ENCODE assay signal across 10 cellular contexts in genomic region chr7:130365511-130366441, GRCh38. TPM values are rescaled to one million over a fixed set of nuclear protein-coding genes. Genes with fewer than 3 reads are reported as not detected.
DNase-seq lines count a peak whose midpoint lies in the region; ATAC-seq and TF ChIP-seq lines count a peak whose summit lies in the region.
"Had no signal": no experiment of that assay in that cellular context is flagged by ENCODE, and none has a peak within 500 bp of the region (broad histone marks: within the 10 kb centered on the region; RNA-seq: fewer than 3 reads in every experiment).

No MANE protein-coding gene starts in this region.

- no peaks in the 10 kb centered on the region for H3K36me3 ChIP-seq in PC-3 (ENCODE audit: low read depth, low read length)
- no peaks in the 10 kb centered on the region for H3K36me3 ChIP-seq in transverse colon
- H3K36me3 ChIP-seq: BLaER1 had no signal

- H3K9me2 ChIP-seq in PC-3 (replicated peaks; ENCODE audit: low read length): no peaks in the 10 kb centered on the region

- TF ChIP-seq EP300 in transverse colon (IDR thresholded peaks at IDR 0.05; ENCODE audit: low read depth): no peak

- peak overlapping the region; percentile 54 to 56 for H3K4me3 Mint-ChIP-seq in activated T-cell treated with anti-CD3 and anti-CD28 coated beads, Interleukin-2, amount 50 U/mL, for 72 hours
- H3K4me3 Mint-ChIP-seq in activated T-cell treated with anti-CD3 and anti-CD28 coated beads, Interleukin-2, amount 50 U/mL, for 4 hours: no peak overlapping the region
- H3K4me3 Mint-ChIP-seq: naive B cell had no signal

- H3K4me1 ChIP-seq in PC-3 (ENCODE audit: insufficient read depth, low read length) (peaks cover 37% of the 10 kb centered on the region), transverse colon (peaks cover 0 to 18% (median 6%) of the 10 kb centered on the region in 4 donors)
- H3K4me1 ChIP-seq: BLaER1 had no signal

- H3K9me3 ChIP-seq in PC-3 (ENCODE audit: low read length): no peaks in the 10 kb centered on the region
- H3K9me3 ChIP-seq in transverse colon: no peaks in the 10 kb centered on the region

- peak; percentile 21 to 43 for DNase-seq in activated T-cell treated with anti-CD3 and anti-CD28 coated beads, Interleukin-2, amount 50 U/mL, for 72 hours
- no peak for DNase-seq in activated T-cell treated with anti-CD3 and anti-CD28 coated beads, Interleukin-2, amount 50 U/mL, for 4 hours
- DNase-seq in HT1080 (ENCODE audit: low read depth) (peak; percentile 58), PC-3 (peak; percentile 43), hepatic stellate cell (ENCODE audit: low spot score) (peak; percentile 77), transverse colon (peak; percentile 26), Right ventricle myocardium inferior (ENCODE audit: missing footprints) (no peak)
- DNase-seq: naive B cell had no signal

- CTCF ChIA-PET in PC-3 (lab: Charles Lee): no interaction called here

- no TSS peak for BruUV-seq in PC-3 (replicated peaks; lab: Mats Ljungman, UMichigan)

- H3K4me1 Mint-ChIP-seq in activated T-cell treated with anti-CD3 and anti-CD28 coated beads, Interleukin-2, amount 50 U/mL, for 72 hours (ENCODE audit: low read depth): peaks cover 58% of the 10 kb centered on the region
- peaks cover 5% of the 10 kb centered on the region for H3K4me1 Mint-ChIP-seq in activated T-cell treated with anti-CD3 and anti-CD28 coated beads, Interleukin-2, amount 50 U/mL, for 4 hours (ENCODE audit: low read depth)

- no peak overlapping the region for H3K27ac Mint-ChIP-seq in activated T-cell treated with anti-CD3 and anti-CD28 coated beads, Interleukin-2, amount 50 U/mL, for 72 hours
- H3K27ac Mint-ChIP-seq: naive B cell had no signal

- ATAC-seq in activated T-cell treated with anti-CD3 and anti-CD28 coated beads, Interleukin-2, amount 50 U/mL, for 72 hours (replicated peaks in 1 of 2): peak in 1 of 2 donors; percentile 30
- ATAC-seq in activated T-cell treated with anti-CD3 and anti-CD28 coated beads, Interleukin-2, amount 50 U/mL, for 4 hours: no peak
- peak; percentile 6; the same call in 1 of the 2 replicates for ATAC-seq in PC-3
- ATAC-seq in Right ventricle myocardium inferior: no peak
- no peak for ATAC-seq in GM19397 (IDR thresholded peaks at IDR 0.05; ENCODE audit: unreplicated experiment)

- H3K4me3 ChIP-seq in PC-3 (ENCODE audit: low read length) (no peak overlapping the region), transverse colon (no peak overlapping the region)
- H3K4me3 ChIP-seq: BLaER1 had no signal

- H3F3A ChIP-seq in PC-3 (ENCODE audit: low read length, unreplicated experiment): peaks cover 3% of the 10 kb centered on the region

- peaks cover 0 to 3% of the 10 kb centered on the region in 2 donors for H3K9me3 Mint-ChIP-seq in activated T-cell treated with anti-CD3 and anti-CD28 coated beads, Interleukin-2, amount 50 U/mL, for 72 hours
- H3K9me3 Mint-ChIP-seq in activated T-cell treated with anti-CD3 and anti-CD28 coated beads, Interleukin-2, amount 50 U/mL, for 4 hours: no peaks in the 10 kb centered on the region

- no peak overlapping the region for H2AFZ ChIP-seq in PC-3 (ENCODE audit: low read length)

- no peak for TF ChIP-seq CTCF in PC-3 (conservative IDR thresholded peaks at IDR 0.05; ENCODE audit: low read depth, low read length)
- TF ChIP-seq CTCF in transverse colon (IDR thresholded peaks at IDR 0.05): no peak

- TF ChIP-seq POLR2A in transverse colon (IDR thresholded peaks at IDR 0.05): no peak

- H4K20me1 ChIP-seq in PC-3 (ENCODE audit: low read length): no peaks in the 10 kb centered on the region
- H4K20me1 ChIP-seq: BLaER1 had no signal

- no peak overlapping the region for H3K9ac ChIP-seq in PC-3 (ENCODE audit: low read length)
- H3K9ac ChIP-seq: BLaER1 had no signal

- in situ Hi-C loops in transverse colon (cut with MboI; ENCODE audit: low pct_ligation_motif_present in 1 of 4, low pct_unique_long_range_greater_than_20kb in 1 of 4, low sequenced_read_pairs in 3 of 4): no loop called here

- H3K36me3 Mint-ChIP-seq in activated T-cell treated with anti-CD3 and anti-CD28 coated beads, Interleukin-2, amount 50 U/mL, for 72 hours (ENCODE audit: insufficient read depth in 2 of 2): peaks cover 0 to 5% of the 10 kb centered on the region in 2 donors
- no peaks in the 10 kb centered on the region for H3K36me3 Mint-ChIP-seq in activated T-cell treated with anti-CD3 and anti-CD28 coated beads, Interleukin-2, amount 50 U/mL, for 4 hours (ENCODE audit: insufficient read depth)
- H3K36me3 Mint-ChIP-seq: naive B cell had no signal

- POLR2A ChIA-PET in PC-3 (lab: Charles Lee; ENCODE audit: unreplicated experiment): no interaction called here

- H3K27me3 ChIP-seq in PC-3 (ENCODE audit: low read length) (no peaks in the 10 kb centered on the region), transverse colon (no peaks in the 10 kb centered on the region)
- H3K27me3 ChIP-seq: BLaER1 had no signal

- intact Hi-C loops in PC-3 (cut with micrococcal nuclease) (no loop called here), transverse colon (cut with DNase I; ENCODE audit: low total_unique reads) (no loop called here), Right ventricle myocardium inferior (cut with DNase I) (no loop called here)

- WGBS in transverse colon (ENCODE audit: low coverage in 1 of 2), 2 donors: 46 to 61% methylated on average over 2 to 15 of the region's 15 CpGs

- no peaks in the 10 kb centered on the region for H3K27me3 Mint-ChIP-seq in activated T-cell treated with anti-CD3 and anti-CD28 coated beads, Interleukin-2, amount 50 U/mL, for 72 hours (ENCODE audit: low read depth)
- peaks cover 3% of the 10 kb centered on the region for H3K27me3 Mint-ChIP-seq in activated T-cell treated with anti-CD3 and anti-CD28 coated beads, Interleukin-2, amount 50 U/mL, for 4 hours (ENCODE audit: low read depth)
- H3K27me3 Mint-ChIP-seq: naive B cell had no signal

- H3K27ac ChIP-seq in PC-3 (ENCODE audit: low read length) (no peak overlapping the region), transverse colon (peak overlapping the region in 3 of 4 donors; percentile 6 to 18 (median 14))
- H3K27ac ChIP-seq: BLaER1 had no signal

- no peaks in the 10 kb centered on the region for H3K79me2 ChIP-seq in PC-3 (ENCODE audit: low read length)

- H3K4me2 ChIP-seq in PC-3 (ENCODE audit: low read length): no peak overlapping the region
- H3K4me2 ChIP-seq: BLaER1 had no signal

RNA-seq across cellular contexts. Expression of gene CPA1, which starts 14.5 kb away (rescaled TPM):
- not detected for total RNA-seq in activated T-cell treated with anti-CD3 and anti-CD28 coated beads, Interleukin-2, amount 50 U/mL, for 72 hours
- total RNA-seq in activated T-cell treated with anti-CD3 and anti-CD28 coated beads, Interleukin-2, amount 50 U/mL, for 4 hours: 10 to 100 TPM in 1 of 3 donors, 1 to 10 TPM in 2; 4.9 to 11.6 (median 7.4) TPM
- not detected in 2 replicates for total RNA-seq in HT1080 (2014; rRNA removed; shearing (Covaris generic))
- not detected in 2 replicates for polyA plus RNA-seq in HT1080 (2015; cell fraction: cytosol; rRNA removed)
- polyA plus RNA-seq in HT1080 (2015; cell fraction: nucleus; rRNA removed): not detected in 2 replicates
- total RNA-seq in PC-3 (2014; rRNA removed): not detected in 2 replicates
- not detected for total RNA-seq in transverse colon
- total RNA-seq in Right ventricle myocardium inferior: not detected

RNA-seq across cellular contexts. Expression of gene CPA5, which starts 21.2 kb away (rescaled TPM):
- total RNA-seq in activated T-cell treated with anti-CD3 and anti-CD28 coated beads, Interleukin-2, amount 50 U/mL, for 72 hours: 1 to 10 TPM; 4.4 to 5.9 TPM
- 1 to 10 TPM in 1 of 3 donors, not detected in 2; 1.0 TPM for total RNA-seq in activated T-cell treated with anti-CD3 and anti-CD28 coated beads, Interleukin-2, amount 50 U/mL, for 4 hours
- total RNA-seq in HT1080 (2014; rRNA removed; shearing (Covaris generic)): not detected in 2 replicates
- 0.15 and 0.28 TPM in 2 replicates for polyA plus RNA-seq in HT1080 (2015; cell fraction: cytosol; rRNA removed)
- polyA plus RNA-seq in HT1080 (2015; cell fraction: nucleus; rRNA removed): 0.08 TPM in 1 of 2 replicates, not detected in the other
- total RNA-seq in PC-3 (2014; rRNA removed) (1.3 TPM in 1 of 2 replicates, not detected in the other), transverse colon (not detected), Right ventricle myocardium inferior (not detected)

Comparison
In these comparisons a context has a peak if more than half of its experiments do, and no peak if none do; other contexts are left out.
1. DNase-seq: peak in activated T-cell treated with anti-CD3 and anti-CD28 coated beads, Interleukin-2, amount 50 U/mL, for 72 hours (2 of 2), HT1080 (single experiment), PC-3 (single experiment), hepatic stellate cell (single experiment) and transverse colon (single experiment); none in activated T-cell treated with anti-CD3 and anti-CD28 coated beads, Interleukin-2, amount 50 U/mL, for 4 hours (single experiment) and Right ventricle myocardium inferior (single experiment).